Comparison of ENCODE assay signal across 18 cellular contexts in the genomic region with DNA sequence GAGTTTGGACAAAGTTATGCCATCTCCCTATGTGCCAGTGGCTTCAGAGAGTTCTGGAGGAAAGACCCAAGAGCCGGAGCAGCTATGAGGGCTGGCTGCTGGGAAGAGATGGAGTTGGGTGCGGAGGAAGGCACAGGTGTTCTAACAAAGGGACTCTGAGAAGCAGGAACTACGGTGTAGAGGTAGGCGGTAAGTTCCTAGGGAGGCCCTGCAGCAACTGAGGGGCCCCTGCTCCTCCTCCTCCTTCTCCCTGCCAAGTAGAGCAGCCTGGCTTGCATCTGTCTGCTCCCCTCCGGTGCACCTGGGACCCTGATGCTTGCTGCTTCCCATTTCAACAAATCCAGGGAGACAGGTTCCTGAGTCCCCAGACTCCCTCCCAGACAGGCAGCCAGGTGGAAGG.
DNase-seq lines count a peak whose midpoint lies in the region; ATAC-seq and TF ChIP-seq lines count a peak whose summit lies in the region.
"Had no signal": no experiment of that assay in that cellular context is flagged by ENCODE, and none has a peak within 500 bp of the region (broad histone marks: within the 10 kb centered on the region; RNA-seq: fewer than 3 reads in every experiment).

No MANE protein-coding gene starts in this region.

- no peaks in the 10 kb centered on the region for H3K9me3 ChIP-seq in KOPT-K1 (ENCODE audit: insufficient read depth, low read length, poor library complexity, severe bottlenecking)
- H3K9me3 ChIP-seq: lower lobe of right lung had no signal

- TF ChIP-seq CTCF in dorsolateral prefrontal cortex (IDR thresholded peaks at IDR 0.05 in 54 of 56, conservative IDR thresholded peaks at IDR 0.05 in 2 of 56; ENCODE audit: low read depth in 1 of 56, partially characterized antibody in 56 of 56) (no peak), GM13977 (IDR thresholded peaks at IDR 0.05; ENCODE audit: extremely low read depth, insufficient read depth, missing control alignments) (no peak)

- H3K27me3 ChIP-seq in dorsolateral prefrontal cortex: no peaks in the 10 kb centered on the region

- peak; percentile 79 for DNase-seq in NCI-H2107 treated with DMSO at 0.1 percent for 48 hours (lab: John Stamatoyannopoulos, UW; ENCODE audit: unreplicated experiment)
- DNase-seq in NCI-H2107 (lab: John Stamatoyannopoulos, UW): no peak
- no peak for DNase-seq in dorsolateral prefrontal cortex
- peak; percentile 55 for DNase-seq in putamen (ENCODE audit: low spot score)
- no peak for DNase-seq in GM13977 (ENCODE audit: low spot score)
- DNase-seq in hepatic stellate cell (ENCODE audit: low spot score): no peak
- DNase-seq: activated CD4-positive, alpha-beta T cell treated with anti-CD3 and anti-CD28 coated beads for 4 hours; activated CD8-positive, alpha-beta memory T cell treated with anti-CD3 and anti-CD28 coated beads, Interleukin-2, amount 10 ng/mL, durations not matched to agents 7 days and 5 days; activated effector memory CD4-positive, alpha-beta T cell treated with anti-CD3 and anti-CD28 coated beads, Interleukin-2, amount 50 U/mL, for 16 hours; central memory CD4-positive, alpha-beta T cell; GF-D8; lower lobe of right lung; SHP77; stimulated activated CD4-positive, alpha-beta T cell treated with anti-CD3 and anti-CD28 coated beads, Interleukin-1b, Interleukin-23, amount 100 ng/mL, for 48 hours had no signal

- H3K27ac ChIP-seq in KOPT-K1 (ENCODE audit: low read depth, low read length, poor library complexity, severe bottlenecking): peak overlapping the region; percentile 71
- peak overlapping the region in 35 of 59 donors; percentile 9 to 96 (median 82) for H3K27ac ChIP-seq in dorsolateral prefrontal cortex
- H3K27ac ChIP-seq: lower lobe of right lung had no signal

- H3K36me3 ChIP-seq in KOPT-K1 (ENCODE audit: insufficient read depth, low read length): peaks cover 10% of the 10 kb centered on the region
- H3K36me3 ChIP-seq: lower lobe of right lung had no signal

- no peak overlapping the region for H3K4me3 ChIP-seq in dorsolateral prefrontal cortex
- H3K4me3 ChIP-seq: GM12878, lower lobe of right lung had no signal

- intact Hi-C loops in dorsolateral prefrontal cortex (cut with DNase I): no loop called here

- ATAC-seq in GM21825 (IDR thresholded peaks at IDR 0.05; ENCODE audit: unreplicated experiment): no peak
- ATAC-seq: activated CD8-positive, alpha-beta memory T cell treated with anti-CD3 and anti-CD28 coated beads, Interleukin-2, amount 10 ng/mL, durations not matched to agents 7 days and 5 days; esophagus mucosa; GM12878; lower lobe of right lung had no signal

- in situ Hi-C loops in GM13977 (cut with MboI; ENCODE audit: low pct_unique_long_range_greater_than_20kb, low sequenced_read_pairs, unreplicated experiment): no loop called here

Comparison
In these comparisons a context has a peak if more than half of its experiments do, and no peak if none do; other contexts are left out.
1. DNase-seq: peak in NCI-H2107 treated with DMSO at 0.1 percent for 48 hours (single experiment) and putamen (single experiment); none in NCI-H2107 (single experiment), dorsolateral prefrontal cortex (0 of 10), GM13977 (single experiment) and hepatic stellate cell (single experiment).